18 cellular contexts compared by ENCODE assay signal in the genomic region with DNA sequence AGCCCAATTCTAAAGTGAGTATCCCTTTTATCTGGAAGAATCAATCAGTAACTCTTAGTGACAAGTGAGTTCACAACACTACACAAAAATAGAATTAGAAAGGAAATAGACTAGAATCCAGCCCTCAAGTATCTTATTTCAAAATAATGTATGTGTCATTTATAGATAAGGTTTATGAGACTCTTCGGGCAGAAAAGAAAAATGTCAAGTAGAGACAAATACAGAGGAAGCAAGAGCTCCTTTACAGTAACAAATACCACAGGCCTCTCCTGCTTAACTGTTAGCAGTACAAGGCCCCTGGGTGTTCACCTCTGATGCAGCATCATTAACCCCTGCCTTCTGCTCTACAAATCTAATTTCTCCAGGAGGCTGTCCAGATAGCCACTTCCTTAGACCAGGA.
DNase-seq lines count a peak whose midpoint lies in the region; ATAC-seq and TF ChIP-seq lines count a peak whose summit lies in the region.
"Had no signal": no experiment of that assay in that cellular context is flagged by ENCODE, and none has a peak within 500 bp of the region (broad histone marks: within the 10 kb centered on the region; RNA-seq: fewer than 3 reads in every experiment).

No MANE protein-coding gene starts in this region.

- H3K9me3 ChIP-seq in cardiac muscle cell (ENCODE audit: low read depth) = no peaks in the 10 kb centered on the region
- no peaks in the 10 kb centered on the region for H3K9me3 ChIP-seq in left ventricle myocardium inferior (replicated peaks)
- H3K9me3 ChIP-seq: esophagus squamous epithelium, MG63 had no signal

- peaks cover 8 to 13% of the 10 kb centered on the region in 2 donors for H3K36me3 Mint-ChIP-seq in stimulated activated naive B cell treated with anti-CD40 and anti-IgM and Interleukin-4, amounts not matched to agents 10 μg/mL and 1 μg/mL and 100 μg/mL, for 72 hours

- no peaks in the 10 kb centered on the region for H3K27me3 ChIP-seq in cardiac muscle cell
- H3K27me3 ChIP-seq in left ventricle myocardium inferior (ENCODE audit: low read depth) = no peaks in the 10 kb centered on the region
- no peaks in the 10 kb centered on the region for H3K27me3 ChIP-seq in foreskin keratinocyte
- H3K27me3 ChIP-seq: esophagus squamous epithelium, MG63 had no signal

- intact Hi-C loops in left ventricle myocardium inferior (cut with micrococcal nuclease) = no loop called here

- H3K27ac Mint-ChIP-seq in stimulated activated naive B cell treated with anti-CD40 and anti-IgM and Interleukin-4, amounts not matched to agents 10 μg/mL and 1 μg/mL and 100 μg/mL, for 72 hours = no peak overlapping the region
- H3K27ac Mint-ChIP-seq: activated CD8-positive, alpha-beta T cell treated with anti-CD3 and anti-CD28 coated beads for 36 hours; activated naive CD8-positive, alpha-beta T cell; activated T-cell treated with anti-CD3 and anti-CD28 coated beads, Interleukin-2, amount 50 U/mL, for 72 hours had no signal

- TF ChIP-seq CTCF in cardiac muscle cell (IDR thresholded peaks at IDR 0.05; ENCODE audit: low read depth, low read length) (no peak), left ventricle myocardium inferior (IDR thresholded peaks at IDR 0.05; ENCODE audit: borderline replicate concordance) (no peak), fibroblast of the aortic adventitia (IDR thresholded peaks at IDR 0.05; ENCODE audit: insufficient read depth, low read length) (no peak), foreskin keratinocyte (conservative IDR thresholded peaks at IDR 0.05) (no peak)

- no peak for ATAC-seq in stimulated activated naive B cell treated with anti-CD40 and anti-IgM and Interleukin-4, amounts not matched to agents 10 μg/mL and 1 μg/mL and 100 μg/mL, for 72 hours (replicated peaks)
- ATAC-seq in foreskin keratinocyte = no peak
- ATAC-seq: activated CD8-positive, alpha-beta T cell treated with anti-CD3 and anti-CD28 coated beads for 36 hours; activated T-cell treated with anti-CD3 and anti-CD28 coated beads, Interleukin-2, amount 50 U/mL, for 72 hours had no signal

- H3K9me3 Mint-ChIP-seq in stimulated activated naive B cell treated with anti-CD40 and anti-IgM and Interleukin-4, amounts not matched to agents 10 μg/mL and 1 μg/mL and 100 μg/mL, for 72 hours = no peaks in the 10 kb centered on the region
- H3K9me3 Mint-ChIP-seq: activated CD8-positive, alpha-beta T cell treated with anti-CD3 and anti-CD28 coated beads for 36 hours; activated T-cell treated with anti-CD3 and anti-CD28 coated beads, Interleukin-2, amount 50 U/mL, for 72 hours had no signal

- H3K27me3 Mint-ChIP-seq in stimulated activated naive B cell treated with anti-CD40 and anti-IgM and Interleukin-4, amounts not matched to agents 10 μg/mL and 1 μg/mL and 100 μg/mL, for 72 hours = no peaks in the 10 kb centered on the region
- H3K27me3 Mint-ChIP-seq: activated CD8-positive, alpha-beta T cell treated with anti-CD3 and anti-CD28 coated beads for 36 hours; activated naive CD8-positive, alpha-beta T cell had no signal

- H3K4me1 ChIP-seq in cardiac muscle cell (ENCODE audit: low read depth) (peaks cover 7% of the 10 kb centered on the region), left ventricle myocardium inferior (no peaks in the 10 kb centered on the region), foreskin keratinocyte (no peaks in the 10 kb centered on the region)
- H3K4me1 ChIP-seq: esophagus squamous epithelium had no signal

- H3K27ac ChIP-seq in cardiac muscle cell (peak overlapping the region; percentile 5), left ventricle myocardium inferior (replicated peaks) (no peak overlapping the region), foreskin keratinocyte (no peak overlapping the region)
- H3K27ac ChIP-seq: esophagus squamous epithelium had no signal

- H3K4me1 Mint-ChIP-seq in stimulated activated naive B cell treated with anti-CD40 and anti-IgM and Interleukin-4, amounts not matched to agents 10 μg/mL and 1 μg/mL and 100 μg/mL, for 72 hours = no peaks in the 10 kb centered on the region

- H3K4me3 Mint-ChIP-seq in stimulated activated naive B cell treated with anti-CD40 and anti-IgM and Interleukin-4, amounts not matched to agents 10 μg/mL and 1 μg/mL and 100 μg/mL, for 72 hours = no peak overlapping the region
- H3K4me3 Mint-ChIP-seq: activated CD8-positive, alpha-beta T cell treated with anti-CD3 and anti-CD28 coated beads for 36 hours; activated naive CD8-positive, alpha-beta T cell; activated T-cell treated with anti-CD3 and anti-CD28 coated beads, Interleukin-2, amount 50 U/mL, for 72 hours had no signal

- H3K4me3 ChIP-seq in cardiac muscle cell (no peak overlapping the region), left ventricle myocardium inferior (no peak overlapping the region), fibroblast of the aortic adventitia (ENCODE audit: low read depth, low read length) (no peak overlapping the region)
- H3K4me3 ChIP-seq: esophagus squamous epithelium, MG63 had no signal

- DNase-seq in cardiac muscle cell (ENCODE audit: low read depth in 1 of 2, low spot score in 1 of 2) = peak in 1 of 2 donors; percentile 43
- no peak for DNase-seq in left ventricle myocardium inferior
- peak; percentile 64 for DNase-seq in amniotic epithelial cell (ENCODE audit: low read depth)
- peak; percentile 46 for DNase-seq in fibroblast of the aortic adventitia (ENCODE audit: low read depth)
- no peak for DNase-seq in iPS-NIHi7 (ENCODE audit: extremely low spot score)
- DNase-seq in NCI-H510A treated with DMSO at 0.1 percent for 48 hours (lab: John Stamatoyannopoulos, UW) = no peak
- DNase-seq in stimulated activated naive B cell treated with anti-CD40 and anti-IgM and Interleukin-4, amounts not matched to agents 10 μg/mL and 1 μg/mL and 100 μg/mL, for 72 hours = no peak
- no peak for DNase-seq in foreskin keratinocyte
- DNase-seq: activated CD8-positive, alpha-beta T cell treated with anti-CD3 and anti-CD28 coated beads for 36 hours; activated T-cell treated with anti-CD3 and anti-CD28 coated beads, Interleukin-2, amount 50 U/mL, for 72 hours; C1 segment of cervical spinal cord; caudate nucleus; esophagus squamous epithelium; hypothalamus; MG63; NCI-H146; stimulated activated CD4-positive, alpha-beta T cell treated with anti-CD3 and anti-CD28 coated beads, Interleukin-12 subunit alpha, Interleukin-12 subunit beta, amount 100 ng/mL, for 4 hours had no signal

- H3K36me3 ChIP-seq in cardiac muscle cell (no peaks in the 10 kb centered on the region), left ventricle myocardium inferior (no peaks in the 10 kb centered on the region)
- H3K36me3 ChIP-seq: esophagus squamous epithelium, MG63 had no signal

Comparison
In these comparisons a context has a peak if more than half of its experiments do, and no peak if none do; other contexts are left out.
1. DNase-seq: peak in amniotic epithelial cell (single experiment) and fibroblast of the aortic adventitia (single experiment); none in left ventricle myocardium inferior (single experiment), iPS-NIHi7 (single experiment), NCI-H510A treated with DMSO at 0.1 percent for 48 hours (single experiment), stimulated activated naive B cell treated with anti-CD40 and anti-IgM and Interleukin-4, amounts not matched to agents 10 μg/mL and 1 μg/mL and 100 μg/mL, for 72 hours (single experiment) and foreskin keratinocyte (0 of 2).